In the genomic region with DNA sequence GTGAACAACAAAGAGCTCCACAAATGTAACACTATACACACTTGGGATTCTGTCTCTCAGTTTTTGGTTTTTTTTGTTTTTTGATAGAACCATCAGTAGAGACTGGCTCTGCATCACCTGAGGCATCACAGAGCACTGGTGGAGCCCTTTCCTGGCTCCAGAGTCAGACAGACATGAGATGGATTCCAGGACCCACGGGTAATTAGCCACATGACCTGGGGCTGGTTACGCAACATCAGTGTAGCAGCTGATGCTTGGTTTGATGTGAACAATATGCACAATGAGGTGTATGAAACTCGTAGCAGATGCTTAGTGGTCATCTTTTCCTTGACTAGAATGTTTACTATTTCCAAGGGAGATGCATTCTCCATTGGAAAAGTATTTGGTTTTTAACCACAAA, we compare ENCODE assay signal across 16 cellular contexts. TPM values are rescaled to one million over a fixed set of nuclear protein-coding genes. Genes with fewer than 3 reads are reported as not detected.
A peak's percentile ranks its signal among the peaks of the same experiment; 100 is the strongest.
DNase-seq lines count a peak whose midpoint lies in the region; TF ChIP-seq lines count a peak whose summit lies in the region.
"Had no signal": no experiment of that assay in that cellular context is flagged by ENCODE, and none has a peak within 500 bp of the region (broad histone marks: within the 10 kb centered on the region; RNA-seq: fewer than 3 reads in every experiment).

No MANE protein-coding gene starts in this region.

- H3K79me1 ChIP-seq in H9 (ENCODE audit: insufficient read depth, low read depth, low read length, poor library complexity, severe bottlenecking) = no peaks in the 10 kb centered on the region

- H3K27me3 Mint-ChIP-seq in nephron progenitor cell (ENCODE audit: low read depth, poor library complexity) (peaks cover 7% of the 10 kb centered on the region), H9 (ENCODE audit: low read depth) (peaks cover 12% of the 10 kb centered on the region)

- H3K4me1 ChIP-seq in esophagus muscularis mucosa = peaks cover 0 to 9% (median 2%) of the 10 kb centered on the region in 4 donors
- H3K4me1 ChIP-seq in H9 (ENCODE audit: insufficient read depth, low read length) = no peaks in the 10 kb centered on the region
- H3K4me1 ChIP-seq: thyroid gland had no signal

- H3K14ac ChIP-seq in H9 (ENCODE audit: insufficient read depth, low read length) = no peak overlapping the region

- H3K27ac ChIP-seq in esophagus muscularis mucosa (replicated peaks in 1 of 4) = no peak overlapping the region
- no peak overlapping the region for H3K27ac ChIP-seq in H9 (ENCODE audit: insufficient read length, low read depth, low read length)
- H3K27ac ChIP-seq: gastrocnemius medialis, neural progenitor cell, right atrium auricular region, thyroid gland had no signal

- H3K9me3 ChIP-seq in esophagus muscularis mucosa (no peaks in the 10 kb centered on the region), H9 (ENCODE audit: control insufficient read depth, low read depth, low read length) (no peaks in the 10 kb centered on the region)
- H3K9me3 ChIP-seq: gastrocnemius medialis, right atrium auricular region, thyroid gland had no signal

- no peaks in the 10 kb centered on the region for H4K20me1 ChIP-seq in H9 (ENCODE audit: control insufficient read depth, insufficient read depth, insufficient read length)

- no peak overlapping the region for H2AK5ac ChIP-seq in H9 (ENCODE audit: insufficient read length, low read length)

- H3K23ac ChIP-seq in H9 (ENCODE audit: insufficient read length, low read depth, low read length) = no peak overlapping the region

- no peak overlapping the region for H3K56ac ChIP-seq in H9 (ENCODE audit: insufficient read length, low read depth, low read length)

- no peak overlapping the region for H4K5ac ChIP-seq in H9 (ENCODE audit: insufficient read length, low read depth, low read length)

- H2BK12ac ChIP-seq in H9 (ENCODE audit: insufficient read length, low read depth, low read length) = no peak overlapping the region

- H3K4me2 ChIP-seq in H9 (ENCODE audit: insufficient read depth, insufficient read length, low read length) = no peak overlapping the region
- H3K4me2 ChIP-seq: neural progenitor cell had no signal

- no peak overlapping the region for H3K9ac ChIP-seq in H9 (ENCODE audit: extremely low read depth, insufficient read length, low read length)
- H3K9ac ChIP-seq: neural progenitor cell had no signal

- no peaks in the 10 kb centered on the region for H3K23me2 ChIP-seq in H9 (ENCODE audit: insufficient read length, low read depth, low read length, poor library complexity, severe bottlenecking)

- H3K4me1 Mint-ChIP-seq in nephron progenitor cell = peaks cover 23% of the 10 kb centered on the region
- H3K4me1 Mint-ChIP-seq in H9 = peaks cover 19 to 21% of the 10 kb centered on the region in 2 experiments

- H2BK120ac ChIP-seq in H9 (ENCODE audit: low read depth, low read length, poor library complexity, severe bottlenecking) = no peak overlapping the region

- no peak for TF ChIP-seq EP300 in esophagus muscularis mucosa (IDR thresholded peaks at IDR 0.05)

- in situ Hi-C loops in SK-MEL-5 (cut with HindIII; ENCODE audit: low pct_unique_long_range_greater_than_20kb, low sequenced_read_pairs) = no loop called here

- DNase-seq in NCI-H2171 treated with DMSO at 0.1 percent for 48 hours (lab: John Stamatoyannopoulos, UW) (peak; percentile 32), NCI-H2171 (lab: John Stamatoyannopoulos, UW) (no peak), SK-MEL-5 (ENCODE audit: low read depth, low spot score) (peak; percentile 58), esophagus muscularis mucosa (ENCODE audit: extremely low spot score) (peak; percentile 21), renal cortical epithelial cell (ENCODE audit: low read depth) (peak; percentile 49), nephron progenitor cell (no peak), H9 (no peak)
- DNase-seq in stimulated activated CD4-positive, alpha-beta T cell treated with anti-CD3 and anti-CD28 coated beads, Interleukin-2, amount 100 ng/mL, for 24 hours = no peak
- DNase-seq: activated CD4-positive, alpha-beta T cell treated with anti-CD3 and anti-CD28 coated beads, Interleukin-2, amount 50 U/mL, for 48 hours; dermis blood vessel endothelial cell; gastrocnemius medialis; SHP77 treated with DMSO at 0.1 percent for 48 hours; stimulated activated CD4-positive, alpha-beta T cell treated with anti-CD3 and anti-CD28 coated beads, Interleukin-4, amount 100 ng/mL, for 1 hour; thyroid gland had no signal

- H2BK5ac ChIP-seq in H9 (ENCODE audit: insufficient read length, low read length) = no peak overlapping the region

- no peak overlapping the region for H4K91ac ChIP-seq in H9 (ENCODE audit: insufficient read length, low read depth, low read length)

- TF ChIP-seq CTCF in esophagus muscularis mucosa (IDR thresholded peaks at IDR 0.05) (no peak), nephron progenitor cell (IDR thresholded peaks at IDR 0.05) (no peak), H9 (conservative IDR thresholded peaks at IDR 0.05) (no peak)

- no peak overlapping the region for H3K4me3 Mint-ChIP-seq in nephron progenitor cell
- H3K4me3 Mint-ChIP-seq in H9 = no peak overlapping the region
- H3K4me3 Mint-ChIP-seq: neural progenitor cell had no signal

- H3K9me3 Mint-ChIP-seq in nephron progenitor cell (peaks cover 10% of the 10 kb centered on the region), H9 (peaks cover 3 to 10% of the 10 kb centered on the region in 2 experiments)

- H3K36me3 ChIP-seq in esophagus muscularis mucosa = no peaks in the 10 kb centered on the region
- H3K36me3 ChIP-seq: gastrocnemius medialis, neural progenitor cell, right atrium auricular region, thyroid gland had no signal

- H3K79me2 ChIP-seq in H9 (ENCODE audit: insufficient read depth, low read length) = no peaks in the 10 kb centered on the region

- H3K27me3 ChIP-seq in esophagus muscularis mucosa = peaks cover 0 to 9% (median 0%) of the 10 kb centered on the region in 4 donors
- H3K27me3 ChIP-seq in H9 (ENCODE audit: insufficient read depth, low read length) = no peaks in the 10 kb centered on the region
- H3K27me3 ChIP-seq: gastrocnemius medialis, neural progenitor cell, right atrium auricular region, thyroid gland had no signal

- H2AFZ ChIP-seq in H9 (ENCODE audit: low read length) = no peak overlapping the region
- H2AFZ ChIP-seq: neural progenitor cell had no signal

- H3K36me3 Mint-ChIP-seq in nephron progenitor cell (ENCODE audit: low read depth) (peaks cover 1% of the 10 kb centered on the region), H9 (ENCODE audit: insufficient read depth in 1 of 3, low read depth in 3 of 3) (peaks cover 0 to 1% (median 0%) of the 10 kb centered on the region in 3 experiments; a peak in 2 of 7 replicates)
- H3K36me3 Mint-ChIP-seq: neural progenitor cell had no signal

- no peak overlapping the region for H3K4ac ChIP-seq in H9 (ENCODE audit: low read depth, low read length)

- H3K18ac ChIP-seq in H9 (ENCODE audit: insufficient read length, low read depth, low read length) = no peak overlapping the region

- H3K4me3 ChIP-seq in esophagus muscularis mucosa = no peak overlapping the region
- H3K4me3 ChIP-seq: gastrocnemius medialis, neural progenitor cell, right atrium auricular region, thyroid gland had no signal

- no peak overlapping the region for H3K27ac Mint-ChIP-seq in nephron progenitor cell
- no peak overlapping the region for H3K27ac Mint-ChIP-seq in H9
- H3K27ac Mint-ChIP-seq: neural progenitor cell had no signal

- 58% methylated on average over 3 of the region's 3 CpGs for WGBS in esophagus muscularis mucosa
- WGBS in H9 (ENCODE audit: extremely low coverage, insufficient read length, low lambda C conversion rate) = no CpG with 5 or more reads among the region's 3 CpGs

- no peak overlapping the region for H2BK15ac ChIP-seq in H9 (ENCODE audit: low read depth, low read length)

- H4K8ac ChIP-seq in H9 (replicated peaks; ENCODE audit: insufficient read length, low read depth, low read length) = no peak overlapping the region

- intact Hi-C loops in esophagus muscularis mucosa (cut with DNase I) = no loop called here

- H2BK20ac ChIP-seq in H9 (ENCODE audit: low read depth, low read length, poor library complexity, severe bottlenecking) = no peak overlapping the region

- H3T11ph ChIP-seq in H9 (ENCODE audit: low read length) = no peak overlapping the region

- no peak for TF ChIP-seq POLR2A in esophagus muscularis mucosa (IDR thresholded peaks at IDR 0.05; ENCODE audit: low read depth)

RNA-seq across cellular contexts. Expression of a gene that starts 40.7 kb away (rescaled TPM):
- total RNA-seq in SK-MEL-5 (2014; rRNA removed; shearing (Covaris generic)) = 2.6 and 3.8 TPM in 2 replicates
- 1.3 and 2.9 TPM in 2 replicates for polyA plus RNA-seq in SK-MEL-5 (2015; cell fraction: cytosol; rRNA removed)
- 0.62 TPM in 1 of 2 replicates, not detected in the other for polyA plus RNA-seq in SK-MEL-5 (2015; cell fraction: nucleus; rRNA removed)
- total RNA-seq in esophagus muscularis mucosa (1 to 10 TPM; 3.3 to 8.3 (median 5.8) TPM), renal cortical epithelial cell (0.55 and 9.0 TPM in 2 replicates), H9 (2021) (0.64 and 0.90 TPM in 2 replicates)

RNA-seq across cellular contexts. Expression of a gene that starts 52.6 kb away (rescaled TPM):
- total RNA-seq in SK-MEL-5 (2014; rRNA removed; shearing (Covaris generic)) = 0.48 TPM in 1 of 2 replicates, not detected in the other
- 0.04 TPM in 1 of 2 replicates, not detected in the other for polyA plus RNA-seq in SK-MEL-5 (2015; cell fraction: cytosol; rRNA removed)
- 0.16 TPM in 1 of 2 replicates, not detected in the other for polyA plus RNA-seq in SK-MEL-5 (2015; cell fraction: nucleus; rRNA removed)
- total RNA-seq in esophagus muscularis mucosa (1 to 10 TPM; 3.7 to 7.0 (median 5.8) TPM), renal cortical epithelial cell (0.20 and 12.0 TPM in 2 replicates), H9 (2021) (not detected in 2 replicates)

Comparison
In these comparisons a context has a peak if more than half of its experiments do, and no peak if none do; other contexts are left out.
1. DNase-seq: peak in NCI-H2171 treated with DMSO at 0.1 percent for 48 hours (single experiment), SK-MEL-5 (single experiment), esophagus muscularis mucosa (single experiment) and renal cortical epithelial cell (single experiment); none in NCI-H2171 (single experiment), stimulated activated CD4-positive, alpha-beta T cell treated with anti-CD3 and anti-CD28 coated beads, Interleukin-2, amount 100 ng/mL, for 24 hours (0 of 2), nephron progenitor cell (single experiment) and H9 (single experiment).